14 cellular contexts compared by ENCODE assay signal in genomic region chr7:92723205-92723604, GRCh38.
DNase-seq lines count a peak whose midpoint lies in the region; ATAC-seq, FAIRE-seq and TF ChIP-seq lines count a peak whose summit lies in the region.
"Had no signal": no experiment of that assay in that cellular context is flagged by ENCODE, and none has a peak within 500 bp of the region (broad histone marks: within the 10 kb centered on the region; RNA-seq: fewer than 3 reads in every experiment).

No MANE protein-coding gene starts in this region.

- WGBS in spleen, 5 donors = 65 to 86% (median 72%) methylated on average over 2 of the region's 2 CpGs

- no peak for ATAC-seq in activated CD8-positive, alpha-beta T cell treated with anti-CD3 and anti-CD28 coated beads for 36 hours

- DNase-seq in GM19239 (ENCODE audit: insufficient read length, low spot score) (no peak), SJSA1 (ENCODE audit: low read depth in 1 of 2, low spot score in 2 of 2) (peak in 1 of 2 experiments; percentile 81), spleen (no peak), BE2C (no peak), ureter (ENCODE audit: low spot score) (no peak)
- no peak for DNase-seq in activated CD8-positive, alpha-beta T cell treated with anti-CD3 and anti-CD28 coated beads for 36 hours
- DNase-seq: effector CD4-positive, alpha-beta T cell; mucosa of descending colon; NCI-H1048; NCI-H345; PC-9 had no signal

- POLR2A ChIA-PET in activated CD8-positive, alpha-beta T cell treated with anti-CD3 and anti-CD28 coated beads for 36 hours (lab: Charles Lee) = no interaction called here

- intact Hi-C loops in spleen (cut with DNase I; ENCODE audit: low total_unique reads) = loop anchor here (5.0 kb wide), 1 partner anchor 109 kb away; no protein-coding TSS in a partner anchor
- intact Hi-C loops in activated CD8-positive, alpha-beta T cell treated with anti-CD3 and anti-CD28 coated beads for 36 hours (cut with micrococcal nuclease) = no loop called here

- no peak for TF ChIP-seq CTCF in spleen (IDR thresholded peaks at IDR 0.05 in 8 of 11, conservative IDR thresholded peaks at IDR 0.05 in 3 of 11)
- TF ChIP-seq CTCF in activated CD8-positive, alpha-beta T cell treated with anti-CD3 and anti-CD28 coated beads for 36 hours (IDR thresholded peaks at IDR 0.05) = no peak
- TF ChIP-seq CTCF in BE2C (IDR thresholded peaks at IDR 0.05; ENCODE audit: low read depth, low read length) = no peak

- no peak overlapping the region for H3K27ac Mint-ChIP-seq in activated CD8-positive, alpha-beta T cell treated with anti-CD3 and anti-CD28 coated beads for 36 hours

- TF ChIP-seq POLR2A in spleen (IDR thresholded peaks at IDR 0.05) = no peak

- no peaks in the 10 kb centered on the region for H3K27me3 ChIP-seq in SJSA1 (replicated peaks)
- no peaks in the 10 kb centered on the region for H3K27me3 ChIP-seq in spleen (replicated peaks in 1 of 7)
- no peaks in the 10 kb centered on the region for H3K27me3 ChIP-seq in BE2C

- H3K4me1 ChIP-seq in SJSA1 (replicated peaks) (peaks cover 65% of the 10 kb centered on the region), spleen (peaks cover 15 to 52% (median 33%) of the 10 kb centered on the region in 6 donors), BE2C (peaks cover 9% of the 10 kb centered on the region)

- peaks cover 71% of the 10 kb centered on the region for H3K36me3 Mint-ChIP-seq in activated CD8-positive, alpha-beta T cell treated with anti-CD3 and anti-CD28 coated beads for 36 hours (ENCODE audit: low read depth)

- peaks cover 51% of the 10 kb centered on the region for H3K4me1 Mint-ChIP-seq in activated CD8-positive, alpha-beta T cell treated with anti-CD3 and anti-CD28 coated beads for 36 hours (ENCODE audit: low read depth)

- peak; percentile 42 for FAIRE-seq in GM19239 (lab: Jason Lieb, UNC)
- FAIRE-seq in islet of Langerhans (lab: Jason Lieb, UNC) = peak; percentile 84
- FAIRE-seq: TTC549 had no signal

- H3K4me3 Mint-ChIP-seq in activated CD8-positive, alpha-beta T cell treated with anti-CD3 and anti-CD28 coated beads for 36 hours = no peak overlapping the region

- CTCF ChIA-PET in activated CD8-positive, alpha-beta T cell treated with anti-CD3 and anti-CD28 coated beads for 36 hours (lab: Charles Lee) = interaction anchor here (0.6 to 1.2 kb wide), 3 partner anchors 8 to 182 kb away, joined by 3 to 8 read pairs (median 3); no protein-coding TSS in a partner anchor

- H3K4me3 ChIP-seq in SJSA1 = no peak overlapping the region
- no peak overlapping the region for H3K4me3 ChIP-seq in spleen
- no peak overlapping the region for H3K4me3 ChIP-seq in BE2C (ENCODE audit: low read depth, low read length)
- H3K4me3 ChIP-seq: mucosa of descending colon, PC-9 had no signal

- H3K36me3 ChIP-seq in SJSA1 = peaks cover 34% of the 10 kb centered on the region
- H3K36me3 ChIP-seq in spleen = peaks cover 0 to 24% (median 2%) of the 10 kb centered on the region in 6 donors
- H3K36me3 ChIP-seq in BE2C = peaks cover 29% of the 10 kb centered on the region

- H3K27me3 Mint-ChIP-seq in activated CD8-positive, alpha-beta T cell treated with anti-CD3 and anti-CD28 coated beads for 36 hours = no peaks in the 10 kb centered on the region

- no peaks in the 10 kb centered on the region for H3K9me3 ChIP-seq in SJSA1 (replicated peaks)
- no peaks in the 10 kb centered on the region for H3K9me3 ChIP-seq in spleen
- H3K9me3 ChIP-seq in BE2C = no peaks in the 10 kb centered on the region
- H3K9me3 ChIP-seq: mucosa of descending colon had no signal

- H3K9me3 Mint-ChIP-seq in activated CD8-positive, alpha-beta T cell treated with anti-CD3 and anti-CD28 coated beads for 36 hours = no peaks in the 10 kb centered on the region

- H3K27ac ChIP-seq in SJSA1 (peak overlapping the region; percentile 93), spleen (peak overlapping the region in 7 of 8 donors; percentile 59 to 79 (median 72))
- H3K27ac ChIP-seq: HL-60, PC-9 had no signal
